In genomic region chr10:7300327-7300726, GRCh38 we compare ENCODE assay signal across 13 cellular contexts.
DNase-seq lines count a peak whose midpoint lies in the region; ATAC-seq and TF ChIP-seq lines count a peak whose summit lies in the region.
"Had no signal": no experiment of that assay in that cellular context is flagged by ENCODE, and none has a peak within 500 bp of the region (broad histone marks: within the 10 kb centered on the region; RNA-seq: fewer than 3 reads in every experiment).

No MANE protein-coding gene starts in this region.

- peak overlapping the region; percentile 17 to 63 for H3K27ac Mint-ChIP-seq in natural killer cell treated with Interleukin-12 subunit alpha and Interleukin-12 subunit beta and Interleukin-15 and Interleukin-18, amount 100 ng/mL, for 72 hours
- H3K27ac Mint-ChIP-seq: type B pancreatic cell had no signal

- peak overlapping the region; percentile 60 for H3K4me3 Mint-ChIP-seq in natural killer cell treated with Interleukin-12 subunit alpha and Interleukin-12 subunit beta and Interleukin-15 and Interleukin-18, amount 100 ng/mL, for 72 hours
- H3K4me3 Mint-ChIP-seq: type B pancreatic cell had no signal

- H3K27me3 Mint-ChIP-seq in natural killer cell treated with Interleukin-12 subunit alpha and Interleukin-12 subunit beta and Interleukin-15 and Interleukin-18, amount 100 ng/mL, for 72 hours, result no peaks in the 10 kb centered on the region

- H3K4me1 Mint-ChIP-seq in natural killer cell treated with Interleukin-12 subunit alpha and Interleukin-12 subunit beta and Interleukin-15 and Interleukin-18, amount 100 ng/mL, for 72 hours (ENCODE audit: low read depth in 2 of 2), result peaks cover 81 to 86% of the 10 kb centered on the region in 2 donors

- TF ChIP-seq CTCF in fibroblast of villous mesenchyme (IDR thresholded peaks at IDR 0.05; ENCODE audit: insufficient read depth, low read depth, low read length), result no peak

- H3K27ac ChIP-seq in caudate nucleus (ENCODE audit: low read depth, low read length), result no peak overlapping the region
- H3K27ac ChIP-seq: VCaP had no signal

- no peak overlapping the region for H3K4me3 ChIP-seq in fibroblast of villous mesenchyme (ENCODE audit: low read depth, low read length)

- DNase-seq in GM04504 (ENCODE audit: low read depth), result peak; percentile 10
- DNase-seq in NCI-H460 (ENCODE audit: extremely low read depth, low read depth), result peak; percentile 56
- peak; percentile 16 for DNase-seq in fibroblast of villous mesenchyme (ENCODE audit: low read depth)
- no peak for DNase-seq in natural killer cell treated with Interleukin-12 subunit alpha and Interleukin-12 subunit beta and Interleukin-15 and Interleukin-18, amount 100 ng/mL, for 72 hours (ENCODE audit: low spot score)
- no peak for DNase-seq in COR-L47 (lab: John Stamatoyannopoulos, UW)
- DNase-seq in NCI-H1105 treated with DMSO at 0.1 percent for 48 hours (lab: John Stamatoyannopoulos, UW), result no peak
- no peak for DNase-seq in caudate nucleus (lab: John Stamatoyannopoulos, UW)
- no peak for DNase-seq in DMS53 treated with DMSO at 0.1 percent for 48 hours (lab: John Stamatoyannopoulos, UW; ENCODE audit: unreplicated experiment)
- DNase-seq: Kasumi-1; NCI-H2029; stimulated activated CD4-positive, alpha-beta T cell treated with anti-CD3 and anti-CD28 coated beads, Interleukin-2, amount 100 ng/mL, for 24 hours had no signal

- no peaks in the 10 kb centered on the region for H3K36me3 Mint-ChIP-seq in natural killer cell treated with Interleukin-12 subunit alpha and Interleukin-12 subunit beta and Interleukin-15 and Interleukin-18, amount 100 ng/mL, for 72 hours

- no peaks in the 10 kb centered on the region for H3K9me3 Mint-ChIP-seq in natural killer cell treated with Interleukin-12 subunit alpha and Interleukin-12 subunit beta and Interleukin-15 and Interleukin-18, amount 100 ng/mL, for 72 hours

- ATAC-seq in natural killer cell treated with Interleukin-12 subunit alpha and Interleukin-12 subunit beta and Interleukin-15 and Interleukin-18, amount 100 ng/mL, for 72 hours, result peak; percentile 89 to 90

Comparison
In these comparisons a context has a peak if more than half of its experiments do, and no peak if none do; other contexts are left out.
1. DNase-seq: peak in GM04504 (single experiment), NCI-H460 (single experiment) and fibroblast of villous mesenchyme (single experiment); none in natural killer cell treated with Interleukin-12 subunit alpha and Interleukin-12 subunit beta and Interleukin-15 and Interleukin-18, amount 100 ng/mL, for 72 hours (single experiment), COR-L47 (single experiment), NCI-H1105 treated with DMSO at 0.1 percent for 48 hours (single experiment), caudate nucleus (0 of 61) and DMS53 treated with DMSO at 0.1 percent for 48 hours (single experiment).